Comparison of ENCODE assay signal across 8 cellular contexts in genomic region chr20:59042796-59043621, GRCh38. TPM values are rescaled to one million over a fixed set of nuclear protein-coding genes. Genes with fewer than 3 reads are reported as not detected.
DNase-seq lines count a peak whose midpoint lies in the region; ATAC-seq and TF ChIP-seq lines count a peak whose summit lies in the region.

No MANE protein-coding gene starts in this region.

- H3K9ac ChIP-seq in SK-N-MC (ENCODE audit: insufficient read length), result peak overlapping the region; percentile 91

- peaks cover 16 to 24% of the 10 kb centered on the region in 2 donors for H3K4me1 ChIP-seq in thoracic aorta (ENCODE audit: control insufficient read depth in 1 of 2, low read depth in 2 of 2)

- H3K27ac Mint-ChIP-seq in HFFc6 (peak overlapping the region; percentile 78), glutamatergic neuron (ENCODE audit: unreplicated experiment) (peak overlapping the region; percentile 67), osteocyte (ENCODE audit: unreplicated experiment) (peak overlapping the region; percentile 71)
- peak overlapping the region; percentile 96 for H3K27ac Mint-ChIP-seq in activated naive CD4-positive, alpha-beta T cell treated with anti-CD3 and anti-CD28 coated beads, Interleukin-2, amount 50 U/mL, for 24 hours

- H3K27me3 Mint-ChIP-seq in HFFc6 (ENCODE audit: insufficient read depth) (peaks cover 2% of the 10 kb centered on the region; the same call in 1 of the 2 replicates), glutamatergic neuron (ENCODE audit: unreplicated experiment) (peaks cover 3% of the 10 kb centered on the region), osteocyte (ENCODE audit: unreplicated experiment) (no peaks in the 10 kb centered on the region)
- no peaks in the 10 kb centered on the region for H3K27me3 Mint-ChIP-seq in activated naive CD4-positive, alpha-beta T cell treated with anti-CD3 and anti-CD28 coated beads, Interleukin-2, amount 50 U/mL, for 24 hours

- H3K27ac ChIP-seq in SK-N-MC (peak overlapping the region; percentile 54), thoracic aorta (peak overlapping the region; percentile 57)

- H3K4me1 Mint-ChIP-seq in HFFc6 (ENCODE audit: low read depth), result peaks cover 51% of the 10 kb centered on the region
- peaks cover 49% of the 10 kb centered on the region for H3K4me1 Mint-ChIP-seq in activated naive CD4-positive, alpha-beta T cell treated with anti-CD3 and anti-CD28 coated beads, Interleukin-2, amount 50 U/mL, for 24 hours
- peaks cover 15% of the 10 kb centered on the region for H3K4me1 Mint-ChIP-seq in glutamatergic neuron (ENCODE audit: low read depth, unreplicated experiment)
- peaks cover 34% of the 10 kb centered on the region for H3K4me1 Mint-ChIP-seq in osteocyte (ENCODE audit: unreplicated experiment)

- TF ChIP-seq CTCF in HFFc6 (IDR thresholded peaks at IDR 0.05), result no peak
- no peak for TF ChIP-seq CTCF in glutamatergic neuron (IDR thresholded peaks at IDR 0.05; ENCODE audit: partially characterized antibody, unreplicated experiment)
- TF ChIP-seq CTCF in osteocyte (IDR thresholded peaks at IDR 0.05), result no peak
- TF ChIP-seq CTCF in thoracic aorta (IDR thresholded peaks at IDR 0.05), result no peak

- H3K27me3 ChIP-seq in thoracic aorta (replicated peaks; ENCODE audit: insufficient read depth), result no peaks in the 10 kb centered on the region

- H3K4me3 ChIP-seq in GM08714 (ENCODE audit: low read length), result peak overlapping the region; percentile 99; the same call in 1 of the 2 replicates
- H3K4me3 ChIP-seq in SK-N-MC, result peak overlapping the region; percentile 97
- peak overlapping the region; percentile 98 for H3K4me3 ChIP-seq in thoracic aorta

- DNase-seq in HFFc6, result peak; percentile 76
- DNase-seq in NAMALWA (ENCODE audit: low spot score), result peak; percentile 95
- no peak for DNase-seq in SK-N-MC (ENCODE audit: low read depth, low spot score)
- DNase-seq in glutamatergic neuron, result peak; percentile 93
- DNase-seq in osteocyte (ENCODE audit: extremely low spot score, unreplicated experiment), result peak; percentile 98
- peak; percentile 59 for DNase-seq in thoracic aorta (ENCODE audit: low spot score)

- H3K36me3 ChIP-seq in SK-N-MC (ENCODE audit: insufficient read depth, low read length) (peaks cover 24% of the 10 kb centered on the region), thoracic aorta (no peaks in the 10 kb centered on the region)

- H3K4me3 Mint-ChIP-seq in HFFc6, result peak overlapping the region; percentile 90
- peak overlapping the region; percentile 90 for H3K4me3 Mint-ChIP-seq in activated naive CD4-positive, alpha-beta T cell treated with anti-CD3 and anti-CD28 coated beads, Interleukin-2, amount 50 U/mL, for 24 hours
- peak overlapping the region; percentile 89 for H3K4me3 Mint-ChIP-seq in glutamatergic neuron (ENCODE audit: unreplicated experiment)
- peak overlapping the region; percentile 86 for H3K4me3 Mint-ChIP-seq in osteocyte (ENCODE audit: unreplicated experiment)

- no peaks in the 10 kb centered on the region for H3K9me3 ChIP-seq in SK-N-MC (ENCODE audit: low read depth, low read length)
- H3K9me3 ChIP-seq in thoracic aorta, result no peaks in the 10 kb centered on the region

- H3K9me3 Mint-ChIP-seq in HFFc6, result no peaks in the 10 kb centered on the region; the same call in 1 of the 2 replicates
- H3K9me3 Mint-ChIP-seq in activated naive CD4-positive, alpha-beta T cell treated with anti-CD3 and anti-CD28 coated beads, Interleukin-2, amount 50 U/mL, for 24 hours, result no peaks in the 10 kb centered on the region
- H3K9me3 Mint-ChIP-seq in glutamatergic neuron (ENCODE audit: unreplicated experiment), result peaks cover 3% of the 10 kb centered on the region
- no peaks in the 10 kb centered on the region for H3K9me3 Mint-ChIP-seq in osteocyte (ENCODE audit: unreplicated experiment)

- peak; percentile 98 for ATAC-seq in thoracic aorta (ENCODE audit: insufficient number of reproducible peaks, low FRiP score, low read depth)

- H3K36me3 Mint-ChIP-seq in HFFc6 (ENCODE audit: low read depth) (peaks cover 22% of the 10 kb centered on the region), glutamatergic neuron (ENCODE audit: unreplicated experiment) (peaks cover 3% of the 10 kb centered on the region), osteocyte (ENCODE audit: unreplicated experiment) (peaks cover 7% of the 10 kb centered on the region)
- peaks cover 16% of the 10 kb centered on the region for H3K36me3 Mint-ChIP-seq in activated naive CD4-positive, alpha-beta T cell treated with anti-CD3 and anti-CD28 coated beads, Interleukin-2, amount 50 U/mL, for 24 hours

RNA-seq across cellular contexts. Expression of gene PRELID3B, which starts 0.4 kb away (rescaled TPM):
- total RNA-seq in HFFc6 (2021; fragmentation: NEBNext Ultra II Directional; extraction: Animal tissue kit (Norgen Biotek cat#: 25700)), result 10 to 100 TPM; 55.2 to 64.1 (median 59.8) TPM
- total RNA-seq in glutamatergic neuron (ENCODE audit: unreplicated experiment) (65.5 TPM), osteocyte (38.8 and 45.1 TPM in 2 replicates), thoracic aorta (10 to 100 TPM; 25.5 to 30.5 TPM)

RNA-seq across cellular contexts. Expression of gene ATP5F1E, which starts 10.9 kb away (rescaled TPM):
- total RNA-seq in HFFc6 (2021; fragmentation: NEBNext Ultra II Directional; extraction: Animal tissue kit (Norgen Biotek cat#: 25700)), result 10 to 100 TPM; 75.0 to 91.4 (median 84.4) TPM
- total RNA-seq in glutamatergic neuron (ENCODE audit: unreplicated experiment), result 53.5 TPM
- 66.7 and 68.2 TPM in 2 replicates for total RNA-seq in osteocyte
- total RNA-seq in thoracic aorta, result 10 to 100 TPM; 16.8 to 21.1 TPM

RNA-seq across cellular contexts. Expression of gene TUBB1, which starts 23.8 kb away (rescaled TPM):
- total RNA-seq in HFFc6 (2021; fragmentation: NEBNext Ultra II Directional; extraction: Animal tissue kit (Norgen Biotek cat#: 25700)), result not detected
- total RNA-seq in glutamatergic neuron (ENCODE audit: unreplicated experiment) (not detected), osteocyte (not detected in 2 replicates), thoracic aorta (under 1 TPM in 1 of 2 donors, not detected in 1; 0.54 TPM)

RNA-seq across cellular contexts. Expression of gene CTSZ, which starts 36.0 kb away (rescaled TPM):
- total RNA-seq in HFFc6 (2021; fragmentation: NEBNext Ultra II Directional; extraction: Animal tissue kit (Norgen Biotek cat#: 25700)), result 100 to 1,000 TPM; 124 to 240 (median 136) TPM
- total RNA-seq in glutamatergic neuron (ENCODE audit: unreplicated experiment) (13.1 TPM), osteocyte (17.2 and 17.5 TPM in 2 replicates), thoracic aorta (100 to 1,000 TPM; 242 to 436 TPM)
